Comparison of ENCODE assay signal across 19 cellular contexts in the genomic region with DNA sequence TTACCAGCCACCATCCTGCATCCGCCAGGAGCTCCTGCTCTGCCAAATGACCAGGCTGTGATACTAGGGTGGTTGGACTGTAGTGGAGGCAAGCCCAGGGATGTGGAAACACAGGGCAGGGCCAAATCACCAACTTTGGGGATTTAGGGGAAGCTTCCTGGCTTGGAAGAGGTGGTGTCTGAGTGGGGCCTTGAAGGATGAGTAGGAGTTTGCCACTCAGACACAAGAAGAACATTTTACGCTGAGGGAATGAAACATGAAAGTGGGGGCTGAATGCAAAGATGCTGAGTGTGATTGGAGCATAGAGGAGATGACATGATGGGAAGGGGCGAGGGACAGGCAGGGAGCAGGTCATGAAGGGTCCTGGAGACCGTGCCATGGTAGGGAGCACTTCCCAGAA.
DNase-seq lines count a peak whose midpoint lies in the region; ATAC-seq and TF ChIP-seq lines count a peak whose summit lies in the region.
"Had no signal": no experiment of that assay in that cellular context is flagged by ENCODE, and none has a peak within 500 bp of the region (broad histone marks: within the 10 kb centered on the region; RNA-seq: fewer than 3 reads in every experiment).

No MANE protein-coding gene starts in this region.

- peak overlapping the region; percentile 92 for H3K27ac Mint-ChIP-seq in activated CD8-positive, alpha-beta T cell treated with anti-CD3 and anti-CD28 coated beads, Interleukin-2, amount 10 ng/mL, durations not matched to agents 7 days and 5 days
- no peak overlapping the region for H3K27ac Mint-ChIP-seq in activated CD8-positive, alpha-beta T cell treated with anti-CD3 and anti-CD28 coated beads for 36 hours
- H3K27ac Mint-ChIP-seq in activated naive CD8-positive, alpha-beta T cell treated with anti-CD3 and anti-CD28 coated beads, Interleukin-2, amount 10 ng/mL, durations not matched to agents 7 days and 5 days = peak overlapping the region; percentile 24
- H3K27ac Mint-ChIP-seq: B cell had no signal

- H3K4me3 Mint-ChIP-seq in activated CD8-positive, alpha-beta T cell treated with anti-CD3 and anti-CD28 coated beads, Interleukin-2, amount 10 ng/mL, durations not matched to agents 7 days and 5 days = no peak overlapping the region
- H3K4me3 Mint-ChIP-seq in activated CD8-positive, alpha-beta T cell treated with anti-CD3 and anti-CD28 coated beads for 36 hours = no peak overlapping the region
- H3K4me3 Mint-ChIP-seq in activated naive CD8-positive, alpha-beta T cell treated with anti-CD3 and anti-CD28 coated beads, Interleukin-2, amount 10 ng/mL, durations not matched to agents 7 days and 5 days = no peak overlapping the region
- H3K4me3 Mint-ChIP-seq: B cell had no signal

- H2AK5ac ChIP-seq in mesendoderm (ENCODE audit: low read length) (peak overlapping the region; percentile 79), trophoblast cell (ENCODE audit: low read length) (peak overlapping the region; percentile 62)

- H2BK5ac ChIP-seq in mesendoderm (ENCODE audit: low read length) (peak overlapping the region; percentile 18), trophoblast cell (ENCODE audit: low read depth, low read length, poor library complexity) (peak overlapping the region; percentile 72)

- no peak overlapping the region for H4K12ac ChIP-seq in trophoblast cell (ENCODE audit: low read depth, low read length)

- H4K5ac ChIP-seq in mesendoderm (ENCODE audit: low read length) = no peak overlapping the region

- no CpG with 5 or more reads among the region's 4 CpGs for WGBS in mesendoderm (ENCODE audit: extremely low coverage, insufficient coverage, low lambda C conversion rate)
- no CpG with 5 or more reads among the region's 4 CpGs for WGBS in trophoblast cell (ENCODE audit: extremely low coverage, insufficient coverage, insufficient read length)

- H3K4me2 ChIP-seq in mesendoderm (ENCODE audit: low read length) (no peak overlapping the region), trophoblast cell (ENCODE audit: low read length) (no peak overlapping the region)

- no peaks in the 10 kb centered on the region for H3K9me3 ChIP-seq in trophoblast cell (ENCODE audit: insufficient read depth, low read depth, low read length)

- no peaks in the 10 kb centered on the region for H3K27me3 Mint-ChIP-seq in activated CD8-positive, alpha-beta T cell treated with anti-CD3 and anti-CD28 coated beads, Interleukin-2, amount 10 ng/mL, durations not matched to agents 7 days and 5 days (ENCODE audit: low read depth)
- H3K27me3 Mint-ChIP-seq in activated CD8-positive, alpha-beta T cell treated with anti-CD3 and anti-CD28 coated beads for 36 hours = no peaks in the 10 kb centered on the region
- no peaks in the 10 kb centered on the region for H3K27me3 Mint-ChIP-seq in activated naive CD8-positive, alpha-beta T cell treated with anti-CD3 and anti-CD28 coated beads, Interleukin-2, amount 10 ng/mL, durations not matched to agents 7 days and 5 days
- H3K27me3 Mint-ChIP-seq: CD4-positive, CD25-positive, alpha-beta regulatory T cell had no signal

- peak overlapping the region; percentile 85 for H2BK12ac ChIP-seq in trophoblast cell (ENCODE audit: low read length)

- H3K79me1 ChIP-seq in mesendoderm (ENCODE audit: low read length) = no peaks in the 10 kb centered on the region
- peaks cover 70% of the 10 kb centered on the region for H3K79me1 ChIP-seq in trophoblast cell (ENCODE audit: low read length)

- peak overlapping the region; percentile 56 for H2BK120ac ChIP-seq in mesendoderm (ENCODE audit: low read depth, low read length)
- peak overlapping the region; percentile 89 for H2BK120ac ChIP-seq in trophoblast cell (ENCODE audit: insufficient read depth, low read length, poor library complexity)

- H3K36me3 ChIP-seq in mesendoderm (ENCODE audit: control insufficient read depth, insufficient read depth, low read length) (no peaks in the 10 kb centered on the region), trophoblast cell (ENCODE audit: control insufficient read depth in 1 of 2, insufficient read depth in 2 of 2, low read length in 2 of 2) (no peaks in the 10 kb centered on the region)

- H3K36me3 Mint-ChIP-seq in activated CD8-positive, alpha-beta T cell treated with anti-CD3 and anti-CD28 coated beads, Interleukin-2, amount 10 ng/mL, durations not matched to agents 7 days and 5 days (ENCODE audit: low read depth) = peaks cover 3% of the 10 kb centered on the region
- no peaks in the 10 kb centered on the region for H3K36me3 Mint-ChIP-seq in activated CD8-positive, alpha-beta T cell treated with anti-CD3 and anti-CD28 coated beads for 36 hours (ENCODE audit: low read depth)
- H3K36me3 Mint-ChIP-seq in activated naive CD8-positive, alpha-beta T cell treated with anti-CD3 and anti-CD28 coated beads, Interleukin-2, amount 10 ng/mL, durations not matched to agents 7 days and 5 days = no peaks in the 10 kb centered on the region
- H3K36me3 Mint-ChIP-seq: CD4-positive, CD25-positive, alpha-beta regulatory T cell had no signal

- POLR2A ChIA-PET in activated CD8-positive, alpha-beta T cell treated with anti-CD3 and anti-CD28 coated beads, Interleukin-2, amount 10 ng/mL, durations not matched to agents 7 days and 5 days (lab: Charles Lee) = no interaction called here
- POLR2A ChIA-PET in activated CD8-positive, alpha-beta T cell treated with anti-CD3 and anti-CD28 coated beads for 36 hours (lab: Charles Lee) = interaction anchor here (0.9 kb wide), 1 partner anchor 8 kb away, joined by 3 read pairs; no protein-coding TSS in a partner anchor
- POLR2A ChIA-PET in activated naive CD8-positive, alpha-beta T cell treated with anti-CD3 and anti-CD28 coated beads, Interleukin-2, amount 10 ng/mL, durations not matched to agents 7 days and 5 days (lab: Charles Lee) = no interaction called here

- DNase-seq in activated CD8-positive, alpha-beta T cell treated with anti-CD3 and anti-CD28 coated beads, Interleukin-2, amount 10 ng/mL, durations not matched to agents 7 days and 5 days = no peak
- DNase-seq in activated CD8-positive, alpha-beta T cell treated with anti-CD3 and anti-CD28 coated beads for 36 hours = no peak
- DNase-seq in activated naive CD8-positive, alpha-beta T cell treated with anti-CD3 and anti-CD28 coated beads, Interleukin-2, amount 10 ng/mL, durations not matched to agents 7 days and 5 days = no peak
- DNase-seq in mesendoderm (no peak), trophoblast cell (no peak), hippocampal formation (lab: John Stamatoyannopoulos, UW) (no peak), NCI-H2227 treated with DMSO at 0.1 percent for 48 hours (lab: John Stamatoyannopoulos, UW) (no peak)
- DNase-seq: COR-L47, GM23248, MM.1S, NCI-H1092, NCI-H1436 treated with DMSO at 0.1 percent for 48 hours, NCI-H2029 treated with DMSO at 0.1 percent for 48 hours, NCI-H2171 had no signal

- no peak overlapping the region for H2BK15ac ChIP-seq in mesendoderm (replicated peaks; ENCODE audit: low read depth)

- no peaks in the 10 kb centered on the region for H3K27me3 ChIP-seq in mesendoderm (ENCODE audit: insufficient read depth, low read length, poor library complexity)
- no peaks in the 10 kb centered on the region for H3K27me3 ChIP-seq in trophoblast cell (ENCODE audit: insufficient read depth, low read length)

- no peak overlapping the region for H4K8ac ChIP-seq in mesendoderm (ENCODE audit: low read depth, low read length)
- H4K8ac ChIP-seq in trophoblast cell (ENCODE audit: low read depth, low read length) = peak overlapping the region; percentile 64

- ATAC-seq in activated CD8-positive, alpha-beta T cell treated with anti-CD3 and anti-CD28 coated beads, Interleukin-2, amount 10 ng/mL, durations not matched to agents 7 days and 5 days = no peak
- ATAC-seq in activated CD8-positive, alpha-beta T cell treated with anti-CD3 and anti-CD28 coated beads for 36 hours = no peak
- no peak for ATAC-seq in activated naive CD8-positive, alpha-beta T cell treated with anti-CD3 and anti-CD28 coated beads, Interleukin-2, amount 10 ng/mL, durations not matched to agents 7 days and 5 days (ENCODE audit: low read depth)
- no peak for ATAC-seq in GM19023 (IDR thresholded peaks at IDR 0.05; ENCODE audit: unreplicated experiment)
- ATAC-seq: HCT116, Panc1 had no signal

- H3K18ac ChIP-seq in mesendoderm (ENCODE audit: low read length) (peak overlapping the region; percentile 12), trophoblast cell (ENCODE audit: low read length) (peak overlapping the region; percentile 66)

- no peak for TF ChIP-seq CTCF in activated CD8-positive, alpha-beta T cell treated with anti-CD3 and anti-CD28 coated beads for 36 hours (IDR thresholded peaks at IDR 0.05)

- peak overlapping the region; percentile 75 for H3K56ac ChIP-seq in mesendoderm (ENCODE audit: low read length)

- H3K4me3 ChIP-seq in mesendoderm (ENCODE audit: low read length) (no peak overlapping the region), trophoblast cell (ENCODE audit: low read depth, low read length) (no peak overlapping the region)
- H3K4me3 ChIP-seq: GM23248 had no signal

- peak overlapping the region; percentile 99 for H4K91ac ChIP-seq in trophoblast cell (ENCODE audit: low read depth, low read length)

- peak overlapping the region; percentile 41 for H3K4ac ChIP-seq in mesendoderm (ENCODE audit: low read depth, low read length)
- H3K4ac ChIP-seq in trophoblast cell (ENCODE audit: low read depth, low read length) = peak overlapping the region; percentile 42

- H3K14ac ChIP-seq in trophoblast cell (ENCODE audit: low read length) = peak overlapping the region; percentile 70

- no peaks in the 10 kb centered on the region for H3K79me2 ChIP-seq in mesendoderm (ENCODE audit: control insufficient read depth, insufficient read depth, low read length)
- H3K79me2 ChIP-seq in trophoblast cell (ENCODE audit: control insufficient read depth, insufficient read depth, low read length, poor library complexity) = peaks cover 18% of the 10 kb centered on the region

- H3K27ac ChIP-seq in mesendoderm (ENCODE audit: low read depth, low read length) (peak overlapping the region; percentile 53), trophoblast cell (ENCODE audit: low read depth, low read length) (peak overlapping the region; percentile 93)
- H3K27ac ChIP-seq: GM23248 had no signal

- peaks cover 23% of the 10 kb centered on the region for H3K4me1 ChIP-seq in mesendoderm (ENCODE audit: control insufficient read depth, low read depth, low read length)
- H3K4me1 ChIP-seq in trophoblast cell (ENCODE audit: control insufficient read depth in 1 of 2, insufficient read depth in 2 of 2, low read length in 2 of 2) = peaks cover 59 to 64% of the 10 kb centered on the region in 2 experiments

- no peaks in the 10 kb centered on the region for H3K9me3 Mint-ChIP-seq in activated CD8-positive, alpha-beta T cell treated with anti-CD3 and anti-CD28 coated beads, Interleukin-2, amount 10 ng/mL, durations not matched to agents 7 days and 5 days (ENCODE audit: insufficient read depth)
- H3K9me3 Mint-ChIP-seq in activated CD8-positive, alpha-beta T cell treated with anti-CD3 and anti-CD28 coated beads for 36 hours = no peaks in the 10 kb centered on the region
- no peaks in the 10 kb centered on the region for H3K9me3 Mint-ChIP-seq in activated naive CD8-positive, alpha-beta T cell treated with anti-CD3 and anti-CD28 coated beads, Interleukin-2, amount 10 ng/mL, durations not matched to agents 7 days and 5 days

- CTCF ChIA-PET in activated CD8-positive, alpha-beta T cell treated with anti-CD3 and anti-CD28 coated beads, Interleukin-2, amount 10 ng/mL, durations not matched to agents 7 days and 5 days (lab: Charles Lee) = interaction anchor here (0.7 kb wide), 1 partner anchor 8 kb away, joined by 3 read pairs; no protein-coding TSS in a partner anchor
- CTCF ChIA-PET in activated CD8-positive, alpha-beta T cell treated with anti-CD3 and anti-CD28 coated beads for 36 hours (lab: Charles Lee) = no interaction called here

- no peak overlapping the region for H3K23ac ChIP-seq in mesendoderm (ENCODE audit: low read length)
- H3K23ac ChIP-seq in trophoblast cell (ENCODE audit: low read length) = no peak overlapping the region

- H2AFZ ChIP-seq in trophoblast cell (ENCODE audit: insufficient read depth, low read length, poor library complexity) = no peak overlapping the region

- intact Hi-C loops in activated CD8-positive, alpha-beta T cell treated with anti-CD3 and anti-CD28 coated beads for 36 hours (cut with micrococcal nuclease) = no loop called here

- H3K9ac ChIP-seq in mesendoderm (ENCODE audit: low read length) (no peak overlapping the region), trophoblast cell (ENCODE audit: low read length) (no peak overlapping the region)
- H3K9ac ChIP-seq: GM23248 had no signal

- H3K4me1 Mint-ChIP-seq in activated CD8-positive, alpha-beta T cell treated with anti-CD3 and anti-CD28 coated beads, Interleukin-2, amount 10 ng/mL, durations not matched to agents 7 days and 5 days (ENCODE audit: low read depth) = peaks cover 31% of the 10 kb centered on the region
- H3K4me1 Mint-ChIP-seq in activated CD8-positive, alpha-beta T cell treated with anti-CD3 and anti-CD28 coated beads for 36 hours (ENCODE audit: low read depth) = peaks cover 20% of the 10 kb centered on the region
- peaks cover 28% of the 10 kb centered on the region for H3K4me1 Mint-ChIP-seq in activated naive CD8-positive, alpha-beta T cell treated with anti-CD3 and anti-CD28 coated beads, Interleukin-2, amount 10 ng/mL, durations not matched to agents 7 days and 5 days
- H3K4me1 Mint-ChIP-seq: B cell had no signal
